1 cellular context compared by ENCODE assay signal in the genomic region with DNA sequence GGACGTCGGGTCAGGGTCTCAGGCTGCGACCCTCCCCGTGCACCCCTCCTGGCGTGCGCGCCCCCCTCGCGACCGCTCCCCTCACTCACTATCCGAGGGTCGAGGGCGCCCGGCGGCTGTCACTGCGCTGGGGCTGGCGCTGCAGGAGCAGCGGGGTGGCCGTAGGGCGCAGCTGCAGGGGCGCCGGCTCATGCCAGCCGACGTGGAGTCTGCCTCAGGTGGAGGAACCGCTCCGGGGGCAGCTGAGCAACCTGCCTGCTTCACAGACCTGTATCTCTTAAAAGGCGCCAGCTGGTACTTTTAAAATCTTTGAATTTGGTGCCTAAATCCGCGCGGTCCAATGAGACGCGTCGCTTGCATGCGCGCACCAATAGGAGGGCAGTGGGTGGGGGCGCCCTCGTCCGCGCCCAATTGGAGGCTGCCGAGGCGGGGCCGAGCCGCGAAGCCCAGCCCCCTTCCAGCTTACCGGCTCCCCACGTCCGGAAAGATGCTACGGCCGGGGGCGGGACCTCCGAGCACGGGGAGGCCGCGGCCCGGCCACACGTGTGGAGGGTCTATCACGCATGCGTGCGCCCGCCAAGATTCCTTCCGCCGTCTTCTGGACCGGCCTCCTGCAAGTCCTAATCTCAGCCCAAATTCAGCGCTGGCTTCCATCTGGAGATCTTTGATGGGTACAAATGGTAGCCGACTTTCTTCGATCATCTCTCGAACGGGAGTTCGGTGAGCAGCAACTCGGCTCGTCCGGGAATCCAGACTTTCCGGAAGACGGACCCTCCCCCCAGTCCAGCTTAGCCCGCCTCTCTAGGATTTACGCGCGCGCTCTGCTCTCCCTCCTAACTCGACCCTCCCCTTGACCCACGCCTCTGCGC.
TF ChIP-seq lines count a peak whose summit lies in the region.

A gene with protein sequence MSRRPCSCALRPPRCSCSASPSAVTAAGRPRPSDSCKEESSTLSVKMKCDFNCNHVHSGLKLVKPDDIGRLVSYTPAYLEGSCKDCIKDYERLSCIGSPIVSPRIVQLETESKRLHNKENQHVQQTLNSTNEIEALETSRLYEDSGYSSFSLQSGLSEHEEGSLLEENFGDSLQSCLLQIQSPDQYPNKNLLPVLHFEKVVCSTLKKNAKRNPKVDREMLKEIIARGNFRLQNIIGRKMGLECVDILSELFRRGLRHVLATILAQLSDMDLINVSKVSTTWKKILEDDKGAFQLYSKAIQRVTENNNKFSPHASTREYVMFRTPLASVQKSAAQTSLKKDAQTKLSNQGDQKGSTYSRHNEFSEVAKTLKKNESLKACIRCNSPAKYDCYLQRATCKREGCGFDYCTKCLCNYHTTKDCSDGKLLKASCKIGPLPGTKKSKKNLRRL (minus strand): TSS at position 274 of the 869 bp plus-strand sequence. CDS start 82 bp downstream, at position 192.

TF ChIP-seq in K562, 482 proteins besides CTCF, POLR2A, EP300 and RAD21 (continued from another document and continues in another):
- TF ChIP-seq WHSC1 (IDR thresholded peaks at IDR 0.05; ENCODE audit: low read length) (no peak), ETV5 (CRISPR knock-in tag; IDR thresholded peaks at IDR 0.05; ENCODE audit: low read depth) (no peak; the same call in none of the 2 replicates), ZNF184 (CRISPR knock-in tag; IDR thresholded peaks at IDR 0.05) (no peak), NR1H2 (CRISPR knock-in tag; IDR thresholded peaks at IDR 0.05) (0 out of 2 replicates have a peak, but pooled peaks have one; percentile 43), GABPA (tag; conservative IDR thresholded peaks at IDR 0.05; ENCODE audit: low read depth) (peak; percentile 82), ZNF239 (CRISPR knock-in tag; IDR thresholded peaks at IDR 0.05) (no peak; the same call in 1 of the 2 replicates), NCOR1 (IDR thresholded peaks at IDR 0.05) (no peak), NFATC3 (IDR thresholded peaks at IDR 0.05) (no peak), FOSL1 (tag; conservative IDR thresholded peaks at IDR 0.05) (no peak), HDAC2 (IDR thresholded peaks at IDR 0.05) (peak; percentile 91), BRCA1 (IDR thresholded peaks at IDR 0.05) (no peak), BRCA1 (CRISPR knock-in tag; IDR thresholded peaks at IDR 0.05) (no peak), SRSF1 (IDR thresholded peaks at IDR 0.05; ENCODE audit: low read depth, low read length) (no peak), CBX8 (IDR thresholded peaks at IDR 0.05; ENCODE audit: borderline replicate concordance, extremely low read depth, low read depth, low read length, poor library complexity, severe bottlenecking) (no peak), DNMT1 (IDR thresholded peaks at IDR 0.05) (no peak), SMARCC2 (IDR thresholded peaks at IDR 0.05; ENCODE audit: low read depth) (no peak), ZNF445 (CRISPR knock-in tag; IDR thresholded peaks at IDR 0.05; ENCODE audit: low read depth) (no peak), SREBF1 (IDR thresholded peaks at IDR 0.05; ENCODE audit: borderline replicate concordance, low read depth, low read length) (no peak), YY1 (IDR thresholded peaks at IDR 0.05; ENCODE audit: borderline replicate concordance in 1 of 3, control insufficient read depth in 1 of 3, extremely low read depth in 1 of 3, insufficient read depth in 3 of 3, insufficient read length in 1 of 3, insufficient replicate concordance in 2 of 3, low read depth in 1 of 3, low read length in 2 of 3) (peak in 1 of 3 experiments; percentile 0), SMAD4 (CRISPR knock-in tag; conservative IDR thresholded peaks at IDR 0.05) (peak; percentile 36), CBX2 (IDR thresholded peaks at IDR 0.05; ENCODE audit: insufficient read depth, low read length, poor library complexity, severe bottlenecking) (no peak), GTF2E2 (tag; IDR thresholded peaks at IDR 0.05) (no peak), ELF2 (CRISPR knock-in tag; IDR thresholded peaks at IDR 0.05) (peak; percentile 69), NFE2L1 (tag; IDR thresholded peaks at IDR 0.05; ENCODE audit: borderline replicate concordance, low read depth) (no peak), CREB1 (IDR thresholded peaks at IDR 0.05) (peak; percentile 44; the same call in 1 of the 2 replicates), CREB1 (CRISPR knock-in tag; IDR thresholded peaks at IDR 0.05) (peak; percentile 61; the same call in 1 of the 2 replicates), NEUROD1 (IDR thresholded peaks at IDR 0.05; ENCODE audit: borderline replicate concordance, low read depth, low read length, partially characterized antibody) (peak; percentile 96), LARP7 (IDR thresholded peaks at IDR 0.05) (no peak), RBFOX2 (IDR thresholded peaks at IDR 0.05; ENCODE audit: low read depth, low read length) (peak; percentile 94), ERF (CRISPR knock-in tag; IDR thresholded peaks at IDR 0.05) (no peak), ZNF354B (CRISPR knock-in tag; IDR thresholded peaks at IDR 0.05) (no peak), EGR1 (conservative IDR thresholded peaks at IDR 0.05) (peak; percentile 45), MTA2 (IDR thresholded peaks at IDR 0.05; ENCODE audit: low read depth) (no peak), CCAR2 (IDR thresholded peaks at IDR 0.05; ENCODE audit: low read depth, low read length) (no peak), LEF1 (IDR thresholded peaks at IDR 0.05) (peak; percentile 71; the same call in 1 of the 2 replicates), SNIP1 (IDR thresholded peaks at IDR 0.05; ENCODE audit: low read depth) (no peak), TCF3 (CRISPR knock-in tag; IDR thresholded peaks at IDR 0.05) (no peak; the same call in none of the 2 replicates), SP2 (IDR thresholded peaks at IDR 0.05; ENCODE audit: extremely low read depth, low read depth, low read length, poor library complexity, severe bottlenecking) (peak; percentile 69), CHCHD3 (CRISPR knock-in tag; IDR thresholded peaks at IDR 0.05) (no peak), BACH1 (tag; IDR thresholded peaks at IDR 0.05) (no peak), TBP (optimal IDR thresholded peaks at IDR 0.05; ENCODE audit: low read depth, low read length) (peak; percentile 98), MED1 (CRISPR knock-in tag; IDR thresholded peaks at IDR 0.05; ENCODE audit: borderline replicate concordance) (no peak), BCOR (IDR thresholded peaks at IDR 0.05) (no peak), SRSF3 (IDR thresholded peaks at IDR 0.05; ENCODE audit: insufficient read depth, low read length) (0 out of 2 replicates have a peak, but pooled peaks have one; percentile 11)
- TF ChIP-seq, protein P1, sequence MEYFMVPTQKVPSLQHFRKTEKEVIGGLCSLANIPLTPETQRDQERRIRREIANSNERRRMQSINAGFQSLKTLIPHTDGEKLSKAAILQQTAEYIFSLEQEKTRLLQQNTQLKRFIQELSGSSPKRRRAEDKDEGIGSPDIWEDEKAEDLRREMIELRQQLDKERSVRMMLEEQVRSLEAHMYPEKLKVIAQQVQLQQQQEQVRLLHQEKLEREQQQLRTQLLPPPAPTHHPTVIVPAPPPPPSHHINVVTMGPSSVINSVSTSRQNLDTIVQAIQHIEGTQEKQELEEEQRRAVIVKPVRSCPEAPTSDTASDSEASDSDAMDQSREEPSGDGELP (CRISPR knock-in tag; IDR thresholded peaks at IDR 0.05; ENCODE audit: borderline replicate concordance), result peak; percentile 99
- TF ChIP-seq, protein P2, sequence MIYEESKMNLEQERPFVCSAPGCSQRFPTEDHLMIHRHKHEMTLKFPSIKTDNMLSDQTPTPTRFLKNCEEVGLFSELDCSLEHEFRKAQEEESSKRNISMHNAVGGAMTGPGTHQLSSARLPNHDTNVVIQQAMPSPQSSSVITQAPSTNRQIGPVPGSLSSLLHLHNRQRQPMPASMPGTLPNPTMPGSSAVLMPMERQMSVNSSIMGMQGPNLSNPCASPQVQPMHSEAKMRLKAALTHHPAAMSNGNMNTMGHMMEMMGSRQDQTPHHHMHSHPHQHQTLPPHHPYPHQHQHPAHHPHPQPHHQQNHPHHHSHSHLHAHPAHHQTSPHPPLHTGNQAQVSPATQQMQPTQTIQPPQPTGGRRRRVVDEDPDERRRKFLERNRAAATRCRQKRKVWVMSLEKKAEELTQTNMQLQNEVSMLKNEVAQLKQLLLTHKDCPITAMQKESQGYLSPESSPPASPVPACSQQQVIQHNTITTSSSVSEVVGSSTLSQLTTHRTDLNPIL (CRISPR knock-in tag; IDR thresholded peaks at IDR 0.05), result no peak; the same call in 1 of the 2 replicates
- TF ChIP-seq, protein P3, sequence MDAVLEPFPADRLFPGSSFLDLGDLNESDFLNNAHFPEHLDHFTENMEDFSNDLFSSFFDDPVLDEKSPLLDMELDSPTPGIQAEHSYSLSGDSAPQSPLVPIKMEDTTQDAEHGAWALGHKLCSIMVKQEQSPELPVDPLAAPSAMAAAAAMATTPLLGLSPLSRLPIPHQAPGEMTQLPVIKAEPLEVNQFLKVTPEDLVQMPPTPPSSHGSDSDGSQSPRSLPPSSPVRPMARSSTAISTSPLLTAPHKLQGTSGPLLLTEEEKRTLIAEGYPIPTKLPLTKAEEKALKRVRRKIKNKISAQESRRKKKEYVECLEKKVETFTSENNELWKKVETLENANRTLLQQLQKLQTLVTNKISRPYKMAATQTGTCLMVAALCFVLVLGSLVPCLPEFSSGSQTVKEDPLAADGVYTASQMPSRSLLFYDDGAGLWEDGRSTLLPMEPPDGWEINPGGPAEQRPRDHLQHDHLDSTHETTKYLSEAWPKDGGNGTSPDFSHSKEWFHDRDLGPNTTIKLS (IDR thresholded peaks at IDR 0.05; ENCODE audit: borderline replicate concordance, low read depth), result peak; percentile 42
- TF ChIP-seq, protein P4, sequence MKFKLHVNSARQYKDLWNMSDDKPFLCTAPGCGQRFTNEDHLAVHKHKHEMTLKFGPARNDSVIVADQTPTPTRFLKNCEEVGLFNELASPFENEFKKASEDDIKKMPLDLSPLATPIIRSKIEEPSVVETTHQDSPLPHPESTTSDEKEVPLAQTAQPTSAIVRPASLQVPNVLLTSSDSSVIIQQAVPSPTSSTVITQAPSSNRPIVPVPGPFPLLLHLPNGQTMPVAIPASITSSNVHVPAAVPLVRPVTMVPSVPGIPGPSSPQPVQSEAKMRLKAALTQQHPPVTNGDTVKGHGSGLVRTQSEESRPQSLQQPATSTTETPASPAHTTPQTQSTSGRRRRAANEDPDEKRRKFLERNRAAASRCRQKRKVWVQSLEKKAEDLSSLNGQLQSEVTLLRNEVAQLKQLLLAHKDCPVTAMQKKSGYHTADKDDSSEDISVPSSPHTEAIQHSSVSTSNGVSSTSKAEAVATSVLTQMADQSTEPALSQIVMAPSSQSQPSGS (CRISPR knock-in tag; IDR thresholded peaks at IDR 0.05), result no peak
- TF ChIP-seq, protein P5, sequence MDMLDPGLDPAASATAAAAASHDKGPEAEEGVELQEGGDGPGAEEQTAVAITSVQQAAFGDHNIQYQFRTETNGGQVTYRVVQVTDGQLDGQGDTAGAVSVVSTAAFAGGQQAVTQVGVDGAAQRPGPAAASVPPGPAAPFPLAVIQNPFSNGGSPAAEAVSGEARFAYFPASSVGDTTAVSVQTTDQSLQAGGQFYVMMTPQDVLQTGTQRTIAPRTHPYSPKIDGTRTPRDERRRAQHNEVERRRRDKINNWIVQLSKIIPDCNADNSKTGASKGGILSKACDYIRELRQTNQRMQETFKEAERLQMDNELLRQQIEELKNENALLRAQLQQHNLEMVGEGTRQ (CRISPR knock-in tag; IDR thresholded peaks at IDR 0.05), result peak; percentile 28; the same call in 1 of the 2 replicates
- TF ChIP-seq, protein P6, sequence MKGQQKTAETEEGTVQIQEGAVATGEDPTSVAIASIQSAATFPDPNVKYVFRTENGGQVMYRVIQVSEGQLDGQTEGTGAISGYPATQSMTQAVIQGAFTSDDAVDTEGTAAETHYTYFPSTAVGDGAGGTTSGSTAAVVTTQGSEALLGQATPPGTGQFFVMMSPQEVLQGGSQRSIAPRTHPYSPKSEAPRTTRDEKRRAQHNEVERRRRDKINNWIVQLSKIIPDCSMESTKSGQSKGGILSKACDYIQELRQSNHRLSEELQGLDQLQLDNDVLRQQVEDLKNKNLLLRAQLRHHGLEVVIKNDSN (CRISPR knock-in tag; IDR thresholded peaks at IDR 0.05), result 0 out of 2 replicates have a peak, but pooled peaks have one; percentile 32
- TF ChIP-seq, protein P7, sequence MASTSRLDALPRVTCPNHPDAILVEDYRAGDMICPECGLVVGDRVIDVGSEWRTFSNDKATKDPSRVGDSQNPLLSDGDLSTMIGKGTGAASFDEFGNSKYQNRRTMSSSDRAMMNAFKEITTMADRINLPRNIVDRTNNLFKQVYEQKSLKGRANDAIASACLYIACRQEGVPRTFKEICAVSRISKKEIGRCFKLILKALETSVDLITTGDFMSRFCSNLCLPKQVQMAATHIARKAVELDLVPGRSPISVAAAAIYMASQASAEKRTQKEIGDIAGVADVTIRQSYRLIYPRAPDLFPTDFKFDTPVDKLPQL (IDR thresholded peaks at IDR 0.05; ENCODE audit: extremely low read depth, insufficient read length), result peak; percentile 44
- TF ChIP-seq, protein P8, sequence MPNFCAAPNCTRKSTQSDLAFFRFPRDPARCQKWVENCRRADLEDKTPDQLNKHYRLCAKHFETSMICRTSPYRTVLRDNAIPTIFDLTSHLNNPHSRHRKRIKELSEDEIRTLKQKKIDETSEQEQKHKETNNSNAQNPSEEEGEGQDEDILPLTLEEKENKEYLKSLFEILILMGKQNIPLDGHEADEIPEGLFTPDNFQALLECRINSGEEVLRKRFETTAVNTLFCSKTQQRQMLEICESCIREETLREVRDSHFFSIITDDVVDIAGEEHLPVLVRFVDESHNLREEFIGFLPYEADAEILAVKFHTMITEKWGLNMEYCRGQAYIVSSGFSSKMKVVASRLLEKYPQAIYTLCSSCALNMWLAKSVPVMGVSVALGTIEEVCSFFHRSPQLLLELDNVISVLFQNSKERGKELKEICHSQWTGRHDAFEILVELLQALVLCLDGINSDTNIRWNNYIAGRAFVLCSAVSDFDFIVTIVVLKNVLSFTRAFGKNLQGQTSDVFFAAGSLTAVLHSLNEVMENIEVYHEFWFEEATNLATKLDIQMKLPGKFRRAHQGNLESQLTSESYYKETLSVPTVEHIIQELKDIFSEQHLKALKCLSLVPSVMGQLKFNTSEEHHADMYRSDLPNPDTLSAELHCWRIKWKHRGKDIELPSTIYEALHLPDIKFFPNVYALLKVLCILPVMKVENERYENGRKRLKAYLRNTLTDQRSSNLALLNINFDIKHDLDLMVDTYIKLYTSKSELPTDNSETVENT (CRISPR knock-in tag; IDR thresholded peaks at IDR 0.05), result peak; percentile 91
- TF ChIP-seq, protein P9, sequence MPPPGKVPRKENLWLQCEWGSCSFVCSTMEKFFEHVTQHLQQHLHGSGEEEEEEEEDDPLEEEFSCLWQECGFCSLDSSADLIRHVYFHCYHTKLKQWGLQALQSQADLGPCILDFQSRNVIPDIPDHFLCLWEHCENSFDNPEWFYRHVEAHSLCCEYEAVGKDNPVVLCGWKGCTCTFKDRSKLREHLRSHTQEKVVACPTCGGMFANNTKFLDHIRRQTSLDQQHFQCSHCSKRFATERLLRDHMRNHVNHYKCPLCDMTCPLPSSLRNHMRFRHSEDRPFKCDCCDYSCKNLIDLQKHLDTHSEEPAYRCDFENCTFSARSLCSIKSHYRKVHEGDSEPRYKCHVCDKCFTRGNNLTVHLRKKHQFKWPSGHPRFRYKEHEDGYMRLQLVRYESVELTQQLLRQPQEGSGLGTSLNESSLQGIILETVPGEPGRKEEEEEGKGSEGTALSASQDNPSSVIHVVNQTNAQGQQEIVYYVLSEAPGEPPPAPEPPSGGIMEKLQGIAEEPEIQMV (tag; conservative IDR thresholded peaks at IDR 0.05; ENCODE audit: low read depth), result no peak
